Comparison of ENCODE assay signal across 31 cellular contexts in the genomic region with DNA sequence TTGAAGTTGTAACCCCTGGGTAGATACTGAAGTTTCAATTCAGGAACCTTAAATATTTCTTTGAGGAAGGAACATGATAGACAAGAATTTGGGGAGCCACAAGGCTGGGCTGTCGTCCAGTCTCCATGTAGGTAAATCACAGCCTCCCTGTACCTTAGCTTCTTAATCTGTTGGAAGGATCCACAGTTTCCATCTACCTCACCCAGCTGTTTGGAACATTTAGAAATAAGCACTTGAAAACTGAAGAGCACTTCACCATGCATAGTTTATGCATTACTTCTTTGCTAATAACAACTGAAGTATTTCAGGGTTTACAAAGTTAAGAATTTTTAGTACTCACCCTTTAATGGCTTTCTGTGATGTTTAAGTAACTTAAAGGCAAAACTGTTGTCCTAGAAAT. TPM values are rescaled to one million over a fixed set of nuclear protein-coding genes. Genes with fewer than 3 reads are reported as not detected.
DNase-seq lines count a peak whose midpoint lies in the region; ATAC-seq, FAIRE-seq and TF ChIP-seq lines count a peak whose summit lies in the region.
"Had no signal": no experiment of that assay in that cellular context is flagged by ENCODE, and none has a peak within 500 bp of the region (broad histone marks: within the 10 kb centered on the region; RNA-seq: fewer than 3 reads in every experiment).

No MANE protein-coding gene starts in this region.

- no peaks in the 10 kb centered on the region for H3K27me3 Mint-ChIP-seq in CD4-positive, CD25-positive, alpha-beta regulatory T cell
- H3K27me3 Mint-ChIP-seq in astrocyte (ENCODE audit: low read depth, unreplicated experiment) (no peaks in the 10 kb centered on the region), glutamatergic neuron (ENCODE audit: unreplicated experiment) (no peaks in the 10 kb centered on the region)
- H3K27me3 Mint-ChIP-seq: activated naive CD8-positive, alpha-beta T cell treated with anti-CD3 and anti-CD28 coated beads, Interleukin-2, amount 50 U/mL, for 24 hours; brain had no signal

- no peak overlapping the region for H3K9ac ChIP-seq in KMS-11
- no peak overlapping the region for H3K9ac ChIP-seq in astrocyte (ENCODE audit: low read length)

- no peaks in the 10 kb centered on the region for H4K20me1 ChIP-seq in KMS-11 (ENCODE audit: insufficient read depth)
- H4K20me1 ChIP-seq in astrocyte (ENCODE audit: insufficient read depth, low read length): peaks cover 60% of the 10 kb centered on the region

- H3K79me2 ChIP-seq in KMS-11 (ENCODE audit: insufficient read depth, low read depth): peaks cover 64% of the 10 kb centered on the region; the same call in 1 of the 2 replicates
- H3K79me2 ChIP-seq in astrocyte (ENCODE audit: insufficient read depth, low read length): peaks cover 23% of the 10 kb centered on the region

- peak overlapping the region in 2 of 3 donors; percentile 26 to 40 for H3K27ac Mint-ChIP-seq in CD4-positive, CD25-positive, alpha-beta regulatory T cell
- H3K27ac Mint-ChIP-seq in astrocyte (ENCODE audit: unreplicated experiment) (no peak overlapping the region), glutamatergic neuron (ENCODE audit: unreplicated experiment) (no peak overlapping the region)
- H3K27ac Mint-ChIP-seq: activated naive CD8-positive, alpha-beta T cell treated with anti-CD3 and anti-CD28 coated beads, Interleukin-2, amount 50 U/mL, for 24 hours; brain; CD8-positive, alpha-beta T cell had no signal

- H3K4me3 Mint-ChIP-seq in CD4-positive, CD25-positive, alpha-beta regulatory T cell: no peak overlapping the region
- H3K4me3 Mint-ChIP-seq in astrocyte (ENCODE audit: unreplicated experiment) (no peak overlapping the region), glutamatergic neuron (ENCODE audit: unreplicated experiment) (no peak overlapping the region)
- H3K4me3 Mint-ChIP-seq: activated naive CD8-positive, alpha-beta T cell treated with anti-CD3 and anti-CD28 coated beads, Interleukin-2, amount 50 U/mL, for 24 hours; brain; CD8-positive, alpha-beta T cell had no signal

- H3K36me3 Mint-ChIP-seq in CD4-positive, CD25-positive, alpha-beta regulatory T cell: peaks cover 51% of the 10 kb centered on the region
- H3K36me3 Mint-ChIP-seq in astrocyte (ENCODE audit: low read depth, unreplicated experiment): peaks cover 21% of the 10 kb centered on the region
- no peaks in the 10 kb centered on the region for H3K36me3 Mint-ChIP-seq in glutamatergic neuron (ENCODE audit: unreplicated experiment)

- H3K27me3 ChIP-seq in CD4-positive, CD25-positive, alpha-beta regulatory T cell (ENCODE audit: control insufficient read depth, insufficient read depth, low read length): no peaks in the 10 kb centered on the region
- H3K27me3 ChIP-seq in KMS-11 (ENCODE audit: insufficient read depth, low read depth) (no peaks in the 10 kb centered on the region), astrocyte (ENCODE audit: insufficient read depth, low read length) (no peaks in the 10 kb centered on the region), lung (ENCODE audit: control insufficient read depth, insufficient read depth) (no peaks in the 10 kb centered on the region)
- H3K27me3 ChIP-seq: dorsolateral prefrontal cortex, neutrophil, Peyer's patch had no signal

- H3K36me3 ChIP-seq in CD4-positive, CD25-positive, alpha-beta regulatory T cell (ENCODE audit: control insufficient read depth, insufficient read depth, low read length): peaks cover 69% of the 10 kb centered on the region
- H3K36me3 ChIP-seq in KMS-11 (ENCODE audit: insufficient read depth) (peaks cover 49% of the 10 kb centered on the region; the same call in 1 of the 2 replicates), astrocyte (ENCODE audit: insufficient read depth, low read length) (peaks cover 30% of the 10 kb centered on the region), lung (ENCODE audit: control insufficient read depth in 2 of 2, insufficient read depth in 2 of 2, low read length in 2 of 2) (peaks cover 16 to 25% of the 10 kb centered on the region in 2 donors)

- no peaks in the 10 kb centered on the region for H3K9me3 ChIP-seq in CD4-positive, CD25-positive, alpha-beta regulatory T cell (ENCODE audit: control insufficient read depth in 2 of 2, low read length in 2 of 2)
- H3K9me3 ChIP-seq in astrocyte (ENCODE audit: insufficient read depth, low read depth, low read length): no peaks in the 10 kb centered on the region
- no peaks in the 10 kb centered on the region for H3K9me3 ChIP-seq in lung (ENCODE audit: control insufficient read depth in 2 of 2, insufficient read depth in 1 of 2, low read length in 1 of 2)
- H3K9me3 ChIP-seq: A549, neutrophil, Peyer's patch, psoas muscle, thoracic aorta had no signal

- H3K27ac ChIP-seq in CD4-positive, CD25-positive, alpha-beta regulatory T cell (ENCODE audit: insufficient read depth, low read length, poor library complexity, severe bottlenecking): no peak overlapping the region
- peak overlapping the region; percentile 4; the same call in 1 of the 2 replicates for H3K27ac ChIP-seq in KMS-11
- no peak overlapping the region for H3K27ac ChIP-seq in astrocyte (ENCODE audit: low read depth, low read length)
- H3K27ac ChIP-seq in lung (ENCODE audit: low read depth in 1 of 2, low read length in 1 of 2): peak overlapping the region in 1 of 2 donors; percentile 83
- H3K27ac ChIP-seq: dorsolateral prefrontal cortex, neutrophil, psoas muscle, thoracic aorta, VCaP had no signal

- H3K4me1 Mint-ChIP-seq in CD4-positive, CD25-positive, alpha-beta regulatory T cell: peaks cover 41 to 59% (median 51%) of the 10 kb centered on the region in 4 donors
- peaks cover 6% of the 10 kb centered on the region for H3K4me1 Mint-ChIP-seq in astrocyte (ENCODE audit: low read depth, unreplicated experiment)
- H3K4me1 Mint-ChIP-seq in glutamatergic neuron (ENCODE audit: low read depth, unreplicated experiment): no peaks in the 10 kb centered on the region

- FAIRE-seq in astrocyte (lab: Jason Lieb, UNC): no peak
- FAIRE-seq: A549, H54 had no signal

- WGBS in lung, 2 donors: 54 to 55% methylated on average over 1 of the region's 1 CpG

- no peak overlapping the region for H2AFZ ChIP-seq in KMS-11 (ENCODE audit: low read depth)
- no peak overlapping the region for H2AFZ ChIP-seq in astrocyte (ENCODE audit: low read depth, low read length)

- no peaks in the 10 kb centered on the region for H3K9me3 Mint-ChIP-seq in CD4-positive, CD25-positive, alpha-beta regulatory T cell
- no peaks in the 10 kb centered on the region for H3K9me3 Mint-ChIP-seq in astrocyte (ENCODE audit: unreplicated experiment)
- H3K9me3 Mint-ChIP-seq in glutamatergic neuron (ENCODE audit: unreplicated experiment): no peaks in the 10 kb centered on the region
- H3K9me3 Mint-ChIP-seq: activated naive CD8-positive, alpha-beta T cell treated with anti-CD3 and anti-CD28 coated beads, Interleukin-2, amount 50 U/mL, for 24 hours; brain; CD8-positive, alpha-beta T cell had no signal

- ATAC-seq in CD4-positive, CD25-positive, alpha-beta regulatory T cell (ENCODE audit: low read depth in 2 of 2): no peak
- ATAC-seq in lung (ENCODE audit: insufficient read depth, low FRiP score) (peak; percentile 37), GM21528 (IDR thresholded peaks at IDR 0.05; ENCODE audit: low FRiP score, unreplicated experiment) (no peak), GM18498 (IDR thresholded peaks at IDR 0.05; ENCODE audit: unreplicated experiment) (no peak), HG02798 (IDR thresholded peaks at IDR 0.05; ENCODE audit: poor library complexity, unreplicated experiment) (no peak)
- ATAC-seq: A549; activated naive CD8-positive, alpha-beta T cell treated with anti-CD3 and anti-CD28 coated beads, Interleukin-2, amount 50 U/mL, for 24 hours; CD8-positive, alpha-beta T cell; psoas muscle; stimulated activated naive CD8-positive, alpha-beta T cell treated with anti-CD3 and anti-CD28 coated beads, Interleukin-15, Interleukin-2, amounts not matched to agents 100 U/mL and 50 U/mL, for 24 hours had no signal

- no peak overlapping the region for H3K4me2 ChIP-seq in KMS-11
- no peak overlapping the region for H3K4me2 ChIP-seq in astrocyte (ENCODE audit: low read length)
- H3K4me2 ChIP-seq: A549 had no signal

- no peak overlapping the region for H3K4me3 ChIP-seq in CD4-positive, CD25-positive, alpha-beta regulatory T cell (ENCODE audit: low read depth, low read length)
- no peak overlapping the region for H3K4me3 ChIP-seq in KMS-11 (IDR thresholded peaks at IDR 0.05; ENCODE audit: insufficient read depth, low read depth, low read length)
- no peak overlapping the region for H3K4me3 ChIP-seq in astrocyte (ENCODE audit: insufficient read depth, low read depth, low read length)
- H3K4me3 ChIP-seq in lung: no peak overlapping the region
- H3K4me3 ChIP-seq: A549, dorsolateral prefrontal cortex, Peyer's patch, psoas muscle, thoracic aorta had no signal

- TF ChIP-seq CTCF in KMS-11 (conservative IDR thresholded peaks at IDR 0.05; ENCODE audit: low read depth, low read length) (no peak), astrocyte (IDR thresholded peaks at IDR 0.05; ENCODE audit: insufficient read depth, low read depth, low read length) (no peak), lung (IDR thresholded peaks at IDR 0.05; ENCODE audit: control extremely low read depth, extremely low read depth) (no peak), glutamatergic neuron (IDR thresholded peaks at IDR 0.05; ENCODE audit: partially characterized antibody, unreplicated experiment) (no peak)

- no peak for DNase-seq in CD4-positive, CD25-positive, alpha-beta regulatory T cell
- DNase-seq in astrocyte (ENCODE audit: low read depth): peak; percentile 33
- DNase-seq in lung (ENCODE audit: low spot score): no peak
- DNase-seq in glutamatergic neuron: no peak
- DNase-seq: activated CD4-positive, alpha-beta T cell treated with anti-CD3 and anti-CD28 coated beads for 4 hours; activated CD8-positive, alpha-beta memory T cell treated with anti-CD3 and anti-CD28 coated beads for 24 hours; activated gamma-delta T cell treated with Interleukin-2 at 50 U/mL for 16 hours; activated naive CD8-positive, alpha-beta T cell treated with anti-CD3 and anti-CD28 coated beads, Interleukin-2, amount 50 U/mL, for 24 hours; AML-193; CD8-positive, alpha-beta T cell; cerebellar nuclear complex; dorsolateral prefrontal cortex; head of caudate nucleus; mesendoderm; NCI-H1105; NCI-H2081 treated with DMSO at 0.1 percent for 48 hours; NCI-H526 treated with DMSO at 0.1 percent for 48 hours; Peyer's patch; psoas muscle; SIG-M5; stimulated activated naive CD8-positive, alpha-beta T cell treated with anti-CD3 and anti-CD28 coated beads, Interleukin-15, Interleukin-2, amounts not matched to agents 100 U/mL and 50 U/mL, for 24 hours had no signal

- peaks cover 31% of the 10 kb centered on the region for H3K4me1 ChIP-seq in CD4-positive, CD25-positive, alpha-beta regulatory T cell (ENCODE audit: control insufficient read depth, insufficient read depth, low read length, poor library complexity, severe bottlenecking)
- H3K4me1 ChIP-seq in KMS-11 (ENCODE audit: low read depth, poor library complexity, severe bottlenecking) (peaks cover 82% of the 10 kb centered on the region), astrocyte (ENCODE audit: insufficient read depth, low read length) (no peaks in the 10 kb centered on the region), lung (ENCODE audit: control insufficient read depth in 2 of 2, insufficient read depth in 2 of 2, low read length in 2 of 2) (peaks cover 5 to 6% of the 10 kb centered on the region in 2 donors)

RNA-seq across cellular contexts. Expression of a gene that starts 17.2 kb away (rescaled TPM):
- 178 TPM for total RNA-seq in CD4-positive, CD25-positive, alpha-beta regulatory T cell
- polyA plus RNA-seq in CD4-positive, CD25-positive, alpha-beta regulatory T cell: 10 to 100 TPM; 64.9 to 77.2 (median 70.0) TPM
- total RNA-seq in astrocyte (29.0 and 34.9 TPM in 2 replicates), lung (10 to 100 TPM; 64.8 to 78.8 TPM), glutamatergic neuron (ENCODE audit: unreplicated experiment) (18.4 TPM)
- 10 to 100 TPM; 70.0 to 74.3 TPM for polyA plus RNA-seq in lung

RNA-seq across cellular contexts. Expression of a gene that starts 57.2 kb away (rescaled TPM):
- total RNA-seq in CD4-positive, CD25-positive, alpha-beta regulatory T cell: 27.5 TPM
- 10 to 100 TPM; 14.5 to 31.2 (median 23.8) TPM for polyA plus RNA-seq in CD4-positive, CD25-positive, alpha-beta regulatory T cell
- total RNA-seq in astrocyte: 12.2 and 16.7 TPM in 2 replicates
- 10 to 100 TPM; 18.1 to 19.7 TPM for total RNA-seq in lung
- 10 to 100 TPM in 1 of 2 donors, 1 to 10 TPM in 1; 9.4 to 29.0 TPM for polyA plus RNA-seq in lung
- 491 TPM for total RNA-seq in glutamatergic neuron (ENCODE audit: unreplicated experiment)

Comparison
In these comparisons a context has a peak if more than half of its experiments do, and no peak if none do; other contexts are left out.
1. H3K27ac Mint-ChIP-seq: peak in CD4-positive, CD25-positive, alpha-beta regulatory T cell (2 of 3); none in astrocyte (single experiment) and glutamatergic neuron (single experiment).
2. RNA of a gene that starts 57.2 kb away (total RNA-seq): 491 TPM in glutamatergic neuron (single experiment); 27.5 TPM in CD4-positive, CD25-positive, alpha-beta regulatory T cell (single experiment), 18.1 to 19.7 TPM in lung and 12.2 to 16.7 TPM in astrocyte; every median in the first group is over 10 times any median in the second.